ENCODE assay signal across 10 cellular contexts in the genomic region with DNA sequence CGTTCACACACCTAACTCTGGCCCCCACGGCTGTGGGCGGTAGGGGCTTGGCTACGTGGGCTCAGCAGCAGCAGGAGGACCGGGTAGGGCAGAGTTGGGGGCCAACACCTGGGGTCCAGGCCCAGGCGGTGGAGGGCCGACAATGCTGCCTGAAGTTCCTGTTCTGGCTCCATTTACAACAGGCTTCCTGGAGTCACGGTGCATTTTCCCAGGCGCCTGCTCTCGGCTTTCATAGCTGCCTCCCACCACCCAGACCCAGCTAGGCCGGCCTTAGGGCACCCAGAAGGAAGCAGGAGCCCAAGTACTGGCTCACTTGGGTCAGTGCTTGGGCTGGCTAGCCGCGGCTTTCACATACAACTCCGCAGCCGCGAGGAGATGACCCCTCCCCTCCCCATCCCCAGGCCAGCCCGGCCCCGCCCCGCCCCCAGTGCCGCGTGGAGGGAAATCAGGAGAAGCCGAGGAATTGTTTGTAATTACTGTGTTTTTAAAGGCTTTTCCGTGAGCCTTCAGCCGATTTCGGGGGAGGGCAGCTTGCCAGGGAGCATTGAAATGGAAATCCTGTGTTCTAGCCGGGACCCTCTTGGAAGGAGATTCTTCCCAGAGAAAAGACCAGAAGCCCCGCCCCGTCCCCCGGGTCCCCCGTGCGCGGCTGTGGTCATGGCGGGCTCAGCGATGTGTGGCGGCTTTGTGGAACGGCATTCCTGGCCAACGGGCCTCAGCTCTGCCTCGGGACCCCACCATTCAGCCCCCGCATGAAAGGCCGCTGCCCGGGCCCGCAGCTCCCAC. TPM values are rescaled to one million over a fixed set of nuclear protein-coding genes. Genes with fewer than 3 reads are reported as not detected.
DNase-seq lines count a peak whose midpoint lies in the region; ATAC-seq, FAIRE-seq and TF ChIP-seq lines count a peak whose summit lies in the region.
"Had no signal": no experiment of that assay in that cellular context is flagged by ENCODE, and none has a peak within 500 bp of the region (broad histone marks: within the 10 kb centered on the region; RNA-seq: fewer than 3 reads in every experiment).

No MANE protein-coding gene starts in this region.

- no peaks in the 10 kb centered on the region for H4K20me1 ChIP-seq in astrocyte (ENCODE audit: insufficient read depth, low read length)

- H3K14ac ChIP-seq in trophoblast cell (ENCODE audit: low read length), result peak overlapping the region; percentile 94

- H3K4me2 ChIP-seq in astrocyte (ENCODE audit: low read length), result peak overlapping the region; percentile 67
- H3K4me2 ChIP-seq in trophoblast cell (ENCODE audit: low read length), result peak overlapping the region; percentile 72

- DNase-seq in BE2C (peak; percentile 59), astrocyte (ENCODE audit: low read depth) (no peak), right cardiac atrium (peak; percentile 51 to 85 (median 80)), trophoblast cell (peak in 1 of 2 donors; percentile 11), D341Med (ENCODE audit: low spot score) (no peak)
- DNase-seq in activated CD4-positive, alpha-beta T cell treated with anti-CD3 and anti-CD28 coated beads for 36 hours, result no peak
- DNase-seq: cerebellar nuclear complex had no signal

- H3K4me3 Mint-ChIP-seq in astrocyte (ENCODE audit: unreplicated experiment), result peak overlapping the region; percentile 64
- H3K4me3 Mint-ChIP-seq in activated CD4-positive, alpha-beta T cell treated with anti-CD3 and anti-CD28 coated beads for 36 hours, result no peak overlapping the region

- peak overlapping the region; percentile 92 for H2BK120ac ChIP-seq in trophoblast cell (ENCODE audit: insufficient read depth, low read length, poor library complexity)

- H3K23ac ChIP-seq in trophoblast cell (ENCODE audit: low read length), result no peak overlapping the region

- peaks cover 20% of the 10 kb centered on the region for H3K4me1 Mint-ChIP-seq in astrocyte (ENCODE audit: low read depth, unreplicated experiment)
- H3K4me1 Mint-ChIP-seq in activated CD4-positive, alpha-beta T cell treated with anti-CD3 and anti-CD28 coated beads for 36 hours, result no peaks in the 10 kb centered on the region

- H3K9me3 ChIP-seq in BE2C (no peaks in the 10 kb centered on the region), astrocyte (ENCODE audit: insufficient read depth, low read depth, low read length) (no peaks in the 10 kb centered on the region), right cardiac atrium (ENCODE audit: control insufficient read depth, low read length) (no peaks in the 10 kb centered on the region), trophoblast cell (ENCODE audit: insufficient read depth, low read depth, low read length) (no peaks in the 10 kb centered on the region)
- H3K9me3 ChIP-seq: prostate gland had no signal

- H4K12ac ChIP-seq in trophoblast cell (ENCODE audit: low read depth, low read length), result peak overlapping the region; percentile 91

- H3K79me1 ChIP-seq in trophoblast cell (ENCODE audit: low read length), result peaks cover 9% of the 10 kb centered on the region

- peak overlapping the region; percentile 96 for H4K91ac ChIP-seq in trophoblast cell (ENCODE audit: low read depth, low read length)

- no peak for TF ChIP-seq CTCF in BE2C (IDR thresholded peaks at IDR 0.05; ENCODE audit: low read depth, low read length)
- TF ChIP-seq CTCF in astrocyte (IDR thresholded peaks at IDR 0.05; ENCODE audit: insufficient read depth, low read depth, low read length), result no peak

- H2BK5ac ChIP-seq in trophoblast cell (ENCODE audit: low read depth, low read length, poor library complexity), result peak overlapping the region; percentile 91

- H3K27ac Mint-ChIP-seq in astrocyte (ENCODE audit: unreplicated experiment), result peak overlapping the region; percentile 94
- H3K27ac Mint-ChIP-seq in activated CD4-positive, alpha-beta T cell treated with anti-CD3 and anti-CD28 coated beads for 36 hours, result no peak overlapping the region

- H3K36me3 Mint-ChIP-seq in astrocyte (ENCODE audit: low read depth, unreplicated experiment), result no peaks in the 10 kb centered on the region
- H3K36me3 Mint-ChIP-seq in activated CD4-positive, alpha-beta T cell treated with anti-CD3 and anti-CD28 coated beads for 36 hours (ENCODE audit: low read depth), result no peaks in the 10 kb centered on the region

- POLR2A ChIA-PET in activated CD4-positive, alpha-beta T cell treated with anti-CD3 and anti-CD28 coated beads for 36 hours (lab: Charles Lee), result no interaction called here

- WGBS in right cardiac atrium, result 12% methylated on average over 42 of the region's 42 CpGs
- WGBS in trophoblast cell (ENCODE audit: extremely low coverage, insufficient coverage, insufficient read length), result no CpG with 5 or more reads among the region's 42 CpGs

- H3K27ac ChIP-seq in astrocyte (ENCODE audit: low read depth, low read length) (peak overlapping the region; percentile 47), right cardiac atrium (ENCODE audit: low read length) (peak overlapping the region; percentile 67), trophoblast cell (ENCODE audit: low read depth, low read length) (peak overlapping the region; percentile 94)

- intact Hi-C loops in right cardiac atrium (cut with DNase I), result no loop called here
- intact Hi-C loops in activated CD4-positive, alpha-beta T cell treated with anti-CD3 and anti-CD28 coated beads for 36 hours (cut with DNase I, micrococcal nuclease), result no loop called here

- H3K27me3 ChIP-seq in BE2C (no peaks in the 10 kb centered on the region), astrocyte (ENCODE audit: insufficient read depth, low read length) (no peaks in the 10 kb centered on the region), right cardiac atrium (ENCODE audit: control insufficient read depth, insufficient read depth) (no peaks in the 10 kb centered on the region), trophoblast cell (ENCODE audit: insufficient read depth, low read length) (no peaks in the 10 kb centered on the region)

- ATAC-seq in right cardiac atrium, result peak; percentile 72 to 82
- no peak for ATAC-seq in GM21619 (IDR thresholded peaks at IDR 0.05; ENCODE audit: unreplicated experiment)
- ATAC-seq in activated CD4-positive, alpha-beta T cell treated with anti-CD3 and anti-CD28 coated beads for 36 hours, result no peak
- ATAC-seq in GM19463 (IDR thresholded peaks at IDR 0.05; ENCODE audit: unreplicated experiment), result no peak

- no peaks in the 10 kb centered on the region for H3K9me3 Mint-ChIP-seq in astrocyte (ENCODE audit: unreplicated experiment)
- no peaks in the 10 kb centered on the region for H3K9me3 Mint-ChIP-seq in activated CD4-positive, alpha-beta T cell treated with anti-CD3 and anti-CD28 coated beads for 36 hours (ENCODE audit: low read depth)

- H3K4ac ChIP-seq in trophoblast cell (ENCODE audit: low read depth, low read length), result peak overlapping the region; percentile 82

- H3K27me3 Mint-ChIP-seq in astrocyte (ENCODE audit: low read depth, unreplicated experiment), result peaks cover 7% of the 10 kb centered on the region
- peaks cover 4% of the 10 kb centered on the region for H3K27me3 Mint-ChIP-seq in activated CD4-positive, alpha-beta T cell treated with anti-CD3 and anti-CD28 coated beads for 36 hours

- FAIRE-seq in astrocyte (lab: Jason Lieb, UNC), result peak; percentile 17

- H3K9ac ChIP-seq in astrocyte (ENCODE audit: low read length), result peak overlapping the region; percentile 41
- peak overlapping the region; percentile 56 for H3K9ac ChIP-seq in trophoblast cell (ENCODE audit: low read length)

- H3K4me3 ChIP-seq in BE2C (ENCODE audit: low read depth, low read length) (peak overlapping the region; percentile 34), astrocyte (ENCODE audit: insufficient read depth, low read depth, low read length) (no peak overlapping the region), right cardiac atrium (ENCODE audit: low read length) (peak overlapping the region; percentile 47), trophoblast cell (ENCODE audit: low read depth, low read length) (no peak overlapping the region)
- H3K4me3 ChIP-seq: prostate gland had no signal

- CTCF ChIA-PET in activated CD4-positive, alpha-beta T cell treated with anti-CD3 and anti-CD28 coated beads for 36 hours (lab: Charles Lee), result no interaction called here

- H2AFZ ChIP-seq in astrocyte (ENCODE audit: low read depth, low read length) (peak overlapping the region; percentile 75), trophoblast cell (ENCODE audit: insufficient read depth, low read length, poor library complexity) (peak overlapping the region; percentile 79)

- no peak overlapping the region for H2AK5ac ChIP-seq in trophoblast cell (ENCODE audit: low read length)

- H2BK12ac ChIP-seq in trophoblast cell (ENCODE audit: low read length), result peak overlapping the region; percentile 77

- H3K79me2 ChIP-seq in astrocyte (ENCODE audit: insufficient read depth, low read length), result no peaks in the 10 kb centered on the region
- no peaks in the 10 kb centered on the region for H3K79me2 ChIP-seq in trophoblast cell (ENCODE audit: control insufficient read depth, insufficient read depth, low read length, poor library complexity)

- H3K18ac ChIP-seq in trophoblast cell (ENCODE audit: low read length), result peak overlapping the region; percentile 93

- H3K36me3 ChIP-seq in BE2C (no peaks in the 10 kb centered on the region), astrocyte (ENCODE audit: insufficient read depth, low read length) (no peaks in the 10 kb centered on the region), trophoblast cell (ENCODE audit: control insufficient read depth in 1 of 2, insufficient read depth in 2 of 2, low read length in 2 of 2) (no peaks in the 10 kb centered on the region)
- H3K36me3 ChIP-seq: prostate gland had no signal

- H4K8ac ChIP-seq in trophoblast cell (ENCODE audit: low read depth, low read length), result peak overlapping the region; percentile 90

- H3K4me1 ChIP-seq in BE2C, result peaks cover 18% of the 10 kb centered on the region
- peaks cover 7% of the 10 kb centered on the region for H3K4me1 ChIP-seq in astrocyte (ENCODE audit: insufficient read depth, low read length)
- H3K4me1 ChIP-seq in right cardiac atrium (ENCODE audit: control insufficient read depth, insufficient read depth, low read length), result peaks cover 1% of the 10 kb centered on the region
- H3K4me1 ChIP-seq in trophoblast cell (ENCODE audit: control insufficient read depth in 1 of 2, insufficient read depth in 2 of 2, low read length in 2 of 2), result peaks cover 13 to 19% of the 10 kb centered on the region in 2 experiments
- H3K4me1 ChIP-seq: prostate gland had no signal

RNA-seq across cellular contexts. Expression of a gene that starts 28.5 kb away (rescaled TPM):
- 74.6 TPM for polyA plus RNA-seq in BE2C (2012; ENCODE audit: insufficient read depth, insufficient read length, low read depth)
- total RNA-seq in astrocyte (26.9 and 28.9 TPM in 2 replicates), right cardiac atrium (10 to 100 TPM; 14.1 to 20.8 (median 18.5) TPM)
- polyA plus RNA-seq in right cardiac atrium, result 12.3 TPM
- polyA plus RNA-seq in trophoblast cell (2013), result 36.2 and 41.6 TPM in 2 replicates
- total RNA-seq in activated CD4-positive, alpha-beta T cell treated with anti-CD3 and anti-CD28 coated beads for 36 hours, result 10 to 100 TPM; 18.9 to 19.5 TPM

Comparison
In these comparisons a context has a peak if more than half of its experiments do, and no peak if none do; other contexts are left out.
1. DNase-seq: peak in BE2C (single experiment) and right cardiac atrium (3 of 3); none in astrocyte (single experiment), activated CD4-positive, alpha-beta T cell treated with anti-CD3 and anti-CD28 coated beads for 36 hours (single experiment) and D341Med (single experiment).
2. H3K4me3 ChIP-seq: peak in BE2C (single experiment) and right cardiac atrium (single experiment); none in astrocyte (single experiment) and trophoblast cell (single experiment).
3. ATAC-seq: peak in right cardiac atrium (2 of 2); none in GM21619 (single experiment), activated CD4-positive, alpha-beta T cell treated with anti-CD3 and anti-CD28 coated beads for 36 hours (single experiment) and GM19463 (single experiment).
4. Peak in every context shown above with its lines, with median percentiles within 50 percentile points of each other: H3K27ac ChIP-seq.